Comparison of ENCODE assay signal across 8 cellular contexts in the genomic region with DNA sequence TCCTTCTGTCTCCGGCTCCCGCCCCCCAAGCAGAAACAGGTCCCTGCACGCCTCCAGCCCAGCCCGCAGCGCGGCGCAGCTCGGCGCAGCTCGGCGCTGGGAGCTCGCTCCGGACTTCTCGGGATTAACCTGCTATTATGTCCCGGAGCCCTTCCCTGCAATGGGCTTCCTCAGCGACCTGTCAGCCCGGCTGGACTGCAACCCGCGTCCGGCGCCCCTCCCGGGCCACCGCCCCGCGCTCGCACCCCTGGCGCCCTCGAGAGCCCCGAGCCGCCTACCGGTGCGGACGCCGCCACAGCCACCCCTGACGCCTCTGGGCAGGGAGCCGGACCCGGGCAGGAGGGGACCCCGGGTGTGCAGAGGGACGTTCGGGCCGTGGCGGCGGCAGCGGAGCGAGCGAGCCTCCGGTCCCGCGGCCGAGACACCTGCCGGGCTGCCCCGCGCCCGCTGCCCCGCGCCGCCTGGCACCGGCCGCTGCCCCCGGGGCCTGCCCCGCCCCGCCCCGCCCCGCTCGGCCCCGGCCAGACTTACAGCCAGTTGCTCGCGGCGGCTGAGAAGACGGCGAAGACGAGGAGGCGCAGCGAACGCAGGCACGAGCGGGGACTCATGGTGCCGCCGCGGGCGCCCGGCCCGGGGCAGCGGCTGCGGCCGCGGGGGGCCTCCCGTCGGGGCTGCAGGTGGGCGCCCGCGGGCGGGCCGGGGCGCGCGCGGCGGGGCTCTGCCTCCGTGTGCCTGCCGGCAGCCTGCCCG. TPM values are rescaled to one million over a fixed set of nuclear protein-coding genes. Genes with fewer than 3 reads are reported as not detected.
DNase-seq lines count a peak whose midpoint lies in the region; ATAC-seq and TF ChIP-seq lines count a peak whose summit lies in the region.

No MANE protein-coding gene starts in this region.

- H3K4me1 ChIP-seq in gastroesophageal sphincter = peaks cover 0 to 24% (median 13%) of the 10 kb centered on the region in 3 donors

- DNase-seq in activated naive CD4-positive, alpha-beta T cell treated with anti-CD3 and anti-CD28 coated beads, Interleukin-2, amount 50 U/mL, for 16 hours = no peak
- no peak for DNase-seq in T-helper 17 cell
- no peak for DNase-seq in osteocyte (ENCODE audit: extremely low spot score, unreplicated experiment)
- no peak for DNase-seq in NCI-H1694 treated with DMSO at 0.1 percent for 48 hours (lab: John Stamatoyannopoulos, UW)

- peaks cover 10% of the 10 kb centered on the region for H3K4me1 Mint-ChIP-seq in activated naive CD4-positive, alpha-beta T cell treated with anti-CD3 and anti-CD28 coated beads, Interleukin-2, amount 50 U/mL, for 24 hours
- H3K4me1 Mint-ChIP-seq in T-helper 17 cell (peaks cover 7% of the 10 kb centered on the region), osteocyte (ENCODE audit: unreplicated experiment) (peaks cover 11% of the 10 kb centered on the region)

- peak overlapping the region; percentile 7 for H3K4me3 Mint-ChIP-seq in activated naive CD4-positive, alpha-beta T cell treated with anti-CD3 and anti-CD28 coated beads, Interleukin-2, amount 50 U/mL, for 24 hours
- H3K4me3 Mint-ChIP-seq in T-helper 17 cell = peak overlapping the region; percentile 39
- H3K4me3 Mint-ChIP-seq in osteocyte (ENCODE audit: unreplicated experiment) = peak overlapping the region; percentile 45

- peak overlapping the region; percentile 31 to 59 for H3K4me3 ChIP-seq in gastroesophageal sphincter

- TF ChIP-seq EP300 in gastroesophageal sphincter (IDR thresholded peaks at IDR 0.05) = no peak

- TF ChIP-seq CTCF in gastroesophageal sphincter (IDR thresholded peaks at IDR 0.05) = peak in 1 of 4 experiments; percentile 13
- TF ChIP-seq CTCF in osteocyte (IDR thresholded peaks at IDR 0.05) = peak; percentile 11

- no CpG with 5 or more reads among the region's 102 CpGs for WGBS in gastroesophageal sphincter (ENCODE audit: low coverage in 1 of 2), 2 donors

- no peak overlapping the region for H3K27ac Mint-ChIP-seq in activated naive CD4-positive, alpha-beta T cell treated with anti-CD3 and anti-CD28 coated beads, Interleukin-2, amount 50 U/mL, for 24 hours
- H3K27ac Mint-ChIP-seq in T-helper 17 cell (no peak overlapping the region), osteocyte (ENCODE audit: unreplicated experiment) (no peak overlapping the region)

- peak; percentile 33 for ATAC-seq in T-helper 17 cell
- ATAC-seq in gastroesophageal sphincter = peak; percentile 41
- no peak for ATAC-seq in GM19463 (IDR thresholded peaks at IDR 0.05; ENCODE audit: unreplicated experiment)
- no peak for ATAC-seq in HG03135 (IDR thresholded peaks at IDR 0.05; ENCODE audit: unreplicated experiment)

- no peak for TF ChIP-seq POLR2A in gastroesophageal sphincter (IDR thresholded peaks at IDR 0.05)

- H3K36me3 Mint-ChIP-seq in activated naive CD4-positive, alpha-beta T cell treated with anti-CD3 and anti-CD28 coated beads, Interleukin-2, amount 50 U/mL, for 24 hours = no peaks in the 10 kb centered on the region
- H3K36me3 Mint-ChIP-seq in T-helper 17 cell (ENCODE audit: low read depth) (no peaks in the 10 kb centered on the region), osteocyte (ENCODE audit: unreplicated experiment) (no peaks in the 10 kb centered on the region)

- no peaks in the 10 kb centered on the region for H3K36me3 ChIP-seq in gastroesophageal sphincter

- H3K27me3 Mint-ChIP-seq in activated naive CD4-positive, alpha-beta T cell treated with anti-CD3 and anti-CD28 coated beads, Interleukin-2, amount 50 U/mL, for 24 hours = peaks cover 30% of the 10 kb centered on the region
- H3K27me3 Mint-ChIP-seq in T-helper 17 cell (peaks cover 68% of the 10 kb centered on the region), osteocyte (ENCODE audit: unreplicated experiment) (peaks cover 42% of the 10 kb centered on the region)

- no peaks in the 10 kb centered on the region for H3K9me3 Mint-ChIP-seq in activated naive CD4-positive, alpha-beta T cell treated with anti-CD3 and anti-CD28 coated beads, Interleukin-2, amount 50 U/mL, for 24 hours
- H3K9me3 Mint-ChIP-seq in osteocyte (ENCODE audit: unreplicated experiment) = no peaks in the 10 kb centered on the region

- peak overlapping the region in 1 of 4 donors; percentile 52 for H3K27ac ChIP-seq in gastroesophageal sphincter

- H3K9me3 ChIP-seq in T-helper 17 cell (ENCODE audit: control insufficient read depth, low read length, poor library complexity, severe bottlenecking) (no peaks in the 10 kb centered on the region), gastroesophageal sphincter (no peaks in the 10 kb centered on the region)

- peaks cover 87% of the 10 kb centered on the region for H3K27me3 ChIP-seq in gastroesophageal sphincter

RNA-seq across cellular contexts. Expression of gene WNT4, which starts 0.4 kb away (rescaled TPM):
- total RNA-seq in T-helper 17 cell (not detected), gastroesophageal sphincter (under 1 TPM in 3 of 4 donors, not detected in 1; 0.12 to 0.27 (median 0.27) TPM), osteocyte (0.13 and 0.19 TPM in 2 replicates)

Comparison
In these comparisons a context has a peak if more than half of its experiments do, and no peak if none do; other contexts are left out.
1. ATAC-seq: peak in T-helper 17 cell (single experiment) and gastroesophageal sphincter (single experiment); none in GM19463 (single experiment) and HG03135 (single experiment).
2. Peak in every context shown above with its lines, with median percentiles within 50 percentile points of each other: H3K4me3 Mint-ChIP-seq.